ENCODE assay signal across 10 cellular contexts in genomic region chr5:152688561-152689274, GRCh38.
DNase-seq lines count a peak whose midpoint lies in the region; ATAC-seq and TF ChIP-seq lines count a peak whose summit lies in the region.
"Had no signal": no experiment of that assay in that cellular context is flagged by ENCODE, and none has a peak within 500 bp of the region (broad histone marks: within the 10 kb centered on the region; RNA-seq: fewer than 3 reads in every experiment).

No MANE protein-coding gene starts in this region.

- H3K27me3 Mint-ChIP-seq in activated CD4-positive, alpha-beta T cell treated with anti-CD3 and anti-CD28 coated beads, Interleukin-2, amount 10 ng/mL, durations not matched to agents 24 days and 14 days: no peaks in the 10 kb centered on the region
- H3K27me3 Mint-ChIP-seq: stimulated activated naive B cell treated with anti-CD40 and anti-IgM and Interleukin-4, amounts not matched to agents 10 μg/mL and 1 μg/mL and 100 μg/mL, for 72 hours had no signal

- no peaks in the 10 kb centered on the region for H3K36me3 ChIP-seq in GM23248 (ENCODE audit: low read depth)
- H3K36me3 ChIP-seq in PC-9 (ENCODE audit: low read depth): no peaks in the 10 kb centered on the region
- no peaks in the 10 kb centered on the region for H3K36me3 ChIP-seq in psoas muscle (ENCODE audit: insufficient read depth in 1 of 2, low read depth in 1 of 2)

- H3K9me2 ChIP-seq in GM23248 (ENCODE audit: insufficient read depth) (no peaks in the 10 kb centered on the region), PC-9 (ENCODE audit: insufficient read depth) (no peaks in the 10 kb centered on the region)

- H3K27ac Mint-ChIP-seq in activated CD4-positive, alpha-beta T cell treated with anti-CD3 and anti-CD28 coated beads, Interleukin-2, amount 10 ng/mL, durations not matched to agents 24 days and 14 days: no peak overlapping the region
- H3K27ac Mint-ChIP-seq: stimulated activated naive B cell treated with anti-CD40 and anti-IgM and Interleukin-4, amounts not matched to agents 10 μg/mL and 1 μg/mL and 100 μg/mL, for 72 hours had no signal

- H3K4me2 ChIP-seq in GM23248 (ENCODE audit: unreplicated experiment) (peak overlapping the region; percentile 25), PC-9 (no peak overlapping the region)

- in situ Hi-C loops in GM23248 (cut with MboI): no loop called here

- H3F3A ChIP-seq in GM23248 (ENCODE audit: insufficient read depth) (no peaks in the 10 kb centered on the region), PC-9 (ENCODE audit: insufficient read depth, low read depth) (no peaks in the 10 kb centered on the region)

- H3K9ac ChIP-seq in GM23248: no peak overlapping the region

- ATAC-seq in psoas muscle (peak in 3 of 4 donors; percentile 27 to 71 (median 63)), HG03196 (IDR thresholded peaks at IDR 0.05; ENCODE audit: unreplicated experiment) (no peak)
- ATAC-seq: stimulated activated naive B cell treated with anti-CD40 and anti-IgM and Interleukin-4, amounts not matched to agents 10 μg/mL and 1 μg/mL and 100 μg/mL, for 72 hours had no signal

- H4K20me1 ChIP-seq in GM23248 (ENCODE audit: insufficient read depth) (no peaks in the 10 kb centered on the region), PC-9 (ENCODE audit: insufficient read depth) (no peaks in the 10 kb centered on the region)

- peaks cover 9% of the 10 kb centered on the region; the same call in 1 of the 2 replicates for H3K4me1 ChIP-seq in GM23248 (ENCODE audit: insufficient read depth)
- H3K4me1 ChIP-seq in PC-9 (replicated peaks; ENCODE audit: insufficient read depth): no peaks in the 10 kb centered on the region
- H3K4me1 ChIP-seq in psoas muscle: no peaks in the 10 kb centered on the region

- H3K4me1 Mint-ChIP-seq in activated CD4-positive, alpha-beta T cell treated with anti-CD3 and anti-CD28 coated beads, Interleukin-2, amount 10 ng/mL, durations not matched to agents 24 days and 14 days: no peaks in the 10 kb centered on the region
- H3K4me1 Mint-ChIP-seq: stimulated activated naive B cell treated with anti-CD40 and anti-IgM and Interleukin-4, amounts not matched to agents 10 μg/mL and 1 μg/mL and 100 μg/mL, for 72 hours had no signal

- 0 to 6% methylated on average over 3 of the region's 3 CpGs for WGBS in GM23248 (ENCODE audit: low coverage in 1 of 2, low lambda C conversion rate in 2 of 2, missing lambda C conversion rate in 2 of 2), 2 experiments
- 50 to 60% (median 55%) methylated on average over 3 of the region's 3 CpGs for WGBS in psoas muscle, 3 donors

- peak; percentile 93 for DNase-seq in GM23248
- DNase-seq in PC-9: peak; percentile 3 to 60
- DNase-seq in fibroblast of pulmonary artery (ENCODE audit: low read depth): peak; percentile 80
- DNase-seq in psoas muscle: peak in 1 of 2 donors; percentile 46
- no peak for DNase-seq in NCI-H345 treated with DMSO at 0.1 percent for 48 hours (lab: John Stamatoyannopoulos, UW; ENCODE audit: unreplicated experiment)
- DNase-seq in GM20000 (ENCODE audit: low spot score): no peak
- no peak for DNase-seq in activated CD4-positive, alpha-beta T cell treated with anti-CD3 and anti-CD28 coated beads, Interleukin-2, amount 10 ng/mL, durations not matched to agents 24 days and 14 days
- DNase-seq: NCI-H748 treated with DMSO at 0.1 percent for 48 hours; stimulated activated naive B cell treated with anti-CD40 and anti-IgM and Interleukin-4, amounts not matched to agents 10 μg/mL and 1 μg/mL and 100 μg/mL, for 72 hours had no signal

- no peak overlapping the region for H3K4me3 Mint-ChIP-seq in activated CD4-positive, alpha-beta T cell treated with anti-CD3 and anti-CD28 coated beads, Interleukin-2, amount 10 ng/mL, durations not matched to agents 24 days and 14 days
- H3K4me3 Mint-ChIP-seq: stimulated activated naive B cell treated with anti-CD40 and anti-IgM and Interleukin-4, amounts not matched to agents 10 μg/mL and 1 μg/mL and 100 μg/mL, for 72 hours had no signal

- POLR2A ChIA-PET in PC-9 (lab: Charles Lee; ENCODE audit: unreplicated experiment): no interaction called here

- no peaks in the 10 kb centered on the region for H3K9me3 Mint-ChIP-seq in activated CD4-positive, alpha-beta T cell treated with anti-CD3 and anti-CD28 coated beads, Interleukin-2, amount 10 ng/mL, durations not matched to agents 24 days and 14 days

- H3K36me3 Mint-ChIP-seq in activated CD4-positive, alpha-beta T cell treated with anti-CD3 and anti-CD28 coated beads, Interleukin-2, amount 10 ng/mL, durations not matched to agents 24 days and 14 days (ENCODE audit: low read depth): no peaks in the 10 kb centered on the region
- H3K36me3 Mint-ChIP-seq: stimulated activated naive B cell treated with anti-CD40 and anti-IgM and Interleukin-4, amounts not matched to agents 10 μg/mL and 1 μg/mL and 100 μg/mL, for 72 hours had no signal

- H2AFZ ChIP-seq in GM23248 (no peak overlapping the region), PC-9 (no peak overlapping the region)

- intact Hi-C loops in PC-9 (cut with micrococcal nuclease; ENCODE audit: unreplicated experiment): no loop called here
- intact Hi-C loops in psoas muscle (cut with DNase I): no loop called here
- intact Hi-C loops in activated CD4-positive, alpha-beta T cell treated with anti-CD3 and anti-CD28 coated beads, Interleukin-2, amount 10 ng/mL, durations not matched to agents 24 days and 14 days (cut with micrococcal nuclease): no loop called here

- no TSS peak for BruUV-seq in PC-9 (replicated peaks; lab: Mats Ljungman, UMichigan)

- TF ChIP-seq CTCF in PC-9 (conservative IDR thresholded peaks at IDR 0.05) (no peak), fibroblast of pulmonary artery (IDR thresholded peaks at IDR 0.05; ENCODE audit: low read length, missing control alignments) (no peak), psoas muscle (IDR thresholded peaks at IDR 0.05) (no peak), GM20000 (IDR thresholded peaks at IDR 0.05; ENCODE audit: extremely low read depth, missing control alignments) (no peak)

- no peak overlapping the region for H3K27ac ChIP-seq in GM23248
- H3K27ac ChIP-seq in PC-9: no peak overlapping the region
- H3K27ac ChIP-seq in psoas muscle: no peak overlapping the region

- no peaks in the 10 kb centered on the region for H3K79me2 ChIP-seq in GM23248 (ENCODE audit: insufficient read depth)
- no peaks in the 10 kb centered on the region for H3K79me2 ChIP-seq in PC-9 (ENCODE audit: low read depth)

- H3K27me3 ChIP-seq in GM23248 (replicated peaks; ENCODE audit: insufficient read depth): no peaks in the 10 kb centered on the region; the same call in 1 of the 2 replicates
- H3K27me3 ChIP-seq in PC-9 (ENCODE audit: insufficient read depth, low read depth): no peaks in the 10 kb centered on the region
- no peaks in the 10 kb centered on the region for H3K27me3 ChIP-seq in psoas muscle (ENCODE audit: insufficient read depth in 3 of 3, low read length in 2 of 3)

- H3K9me3 ChIP-seq in GM23248 (ENCODE audit: low read depth) (no peaks in the 10 kb centered on the region), PC-9 (ENCODE audit: insufficient read depth, low read depth) (no peaks in the 10 kb centered on the region), psoas muscle (no peaks in the 10 kb centered on the region)

- CTCF ChIA-PET in PC-9 (lab: Charles Lee): no interaction called here

- H3K4me3 ChIP-seq in GM23248 (no peak overlapping the region), PC-9 (no peak overlapping the region), fibroblast of pulmonary artery (replicated peaks; ENCODE audit: low read depth, low read length) (no peak overlapping the region), psoas muscle (no peak overlapping the region)

Comparison
In these comparisons a context has a peak if more than half of its experiments do, and no peak if none do; other contexts are left out.
1. DNase-seq: peak in GM23248 (single experiment), PC-9 (2 of 2) and fibroblast of pulmonary artery (single experiment); none in NCI-H345 treated with DMSO at 0.1 percent for 48 hours (single experiment), GM20000 (single experiment) and activated CD4-positive, alpha-beta T cell treated with anti-CD3 and anti-CD28 coated beads, Interleukin-2, amount 10 ng/mL, durations not matched to agents 24 days and 14 days (single experiment).